In the genomic region with DNA sequence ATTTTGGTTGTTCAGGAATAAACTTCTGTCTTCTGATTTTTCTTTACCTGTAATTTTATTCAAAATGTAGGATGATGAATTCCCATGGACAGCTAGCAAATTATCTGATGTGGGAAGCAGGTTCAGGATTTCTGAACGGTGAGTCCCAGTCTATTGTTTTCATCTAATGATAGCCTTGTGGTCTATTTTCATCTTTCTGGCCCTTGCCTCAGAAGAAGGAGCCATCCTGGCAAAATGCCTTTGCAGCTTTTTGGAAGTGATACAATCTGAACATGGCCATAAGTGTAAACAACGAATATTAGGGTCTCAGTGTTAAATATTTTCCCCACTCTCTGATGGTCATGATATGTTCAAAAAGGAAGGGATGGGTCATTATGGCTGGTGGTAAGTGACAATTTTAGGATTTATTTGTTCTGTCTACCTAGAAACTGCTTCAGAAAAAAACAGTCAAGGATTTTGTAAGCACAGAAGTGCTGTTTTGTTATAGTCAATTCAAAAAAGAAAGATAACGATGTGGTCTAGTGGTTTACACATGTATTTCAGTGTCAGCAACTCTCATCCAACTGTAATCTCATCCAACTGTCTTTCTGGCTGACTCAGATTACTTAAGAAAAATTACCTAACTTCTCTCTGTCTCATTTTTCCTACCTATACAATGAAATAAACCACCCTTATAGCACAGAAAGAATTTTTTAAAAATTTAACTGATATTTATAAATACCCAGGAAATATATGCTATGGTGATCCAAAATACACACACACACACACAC, we compare ENCODE assay signal across 13 cellular contexts.
DNase-seq lines count a peak whose midpoint lies in the region; ATAC-seq and TF ChIP-seq lines count a peak whose summit lies in the region.
"Had no signal": no experiment of that assay in that cellular context is flagged by ENCODE, and none has a peak within 500 bp of the region (broad histone marks: within the 10 kb centered on the region; RNA-seq: fewer than 3 reads in every experiment).

No MANE protein-coding gene starts in this region.

- H3K9me3 ChIP-seq in fibroblast of lung (ENCODE audit: control insufficient read depth, insufficient read depth, low read depth, low read length) = no peaks in the 10 kb centered on the region
- H3K9me3 ChIP-seq: BLaER1, SK-N-SH had no signal

- no peaks in the 10 kb centered on the region for H3K79me2 ChIP-seq in fibroblast of lung (ENCODE audit: control insufficient read depth, insufficient read depth, low read length)

- DNase-seq in AG10803 (ENCODE audit: low read depth) (peak; percentile 70), M059J (ENCODE audit: low read depth) (peak; percentile 74), fibroblast of lung (ENCODE audit: low read depth in 2 of 2) (peak; percentile 34 to 85), CD1c-positive myeloid dendritic cell (ENCODE audit: extremely low spot score) (no peak)
- DNase-seq: activated T-cell treated with anti-CD3 and anti-CD28 coated beads for 4 hours, anterior cingulate cortex, right cardiac atrium, SK-N-SH had no signal

- no peak overlapping the region for H3K27ac ChIP-seq in fibroblast of lung (ENCODE audit: insufficient read depth, low read length)
- H3K27ac ChIP-seq: BLaER1 had no signal

- no peaks in the 10 kb centered on the region for H3K27me3 ChIP-seq in fibroblast of lung (ENCODE audit: control insufficient read depth, insufficient read depth, low read length)
- H3K27me3 ChIP-seq: BLaER1 had no signal

- no peaks in the 10 kb centered on the region for H3K4me1 ChIP-seq in fibroblast of lung (ENCODE audit: control insufficient read depth, extremely low read depth, insufficient read depth, low read length)

- TF ChIP-seq CTCF in AG10803 (conservative IDR thresholded peaks at IDR 0.05; ENCODE audit: low read length) = no peak
- no peak for TF ChIP-seq CTCF in fibroblast of lung (conservative IDR thresholded peaks at IDR 0.05 in 1 of 2, IDR thresholded peaks at IDR 0.05 in 1 of 2; ENCODE audit: low read depth in 1 of 2, low read length in 2 of 2)

- no peak overlapping the region for H3K4me3 ChIP-seq in AG10803 (ENCODE audit: low read length)
- no peak overlapping the region for H3K4me3 ChIP-seq in fibroblast of lung (replicated peaks in 1 of 4; ENCODE audit: control extremely low read depth in 1 of 4, insufficient read depth in 1 of 4, low read depth in 3 of 4, low read length in 4 of 4)
- H3K4me3 ChIP-seq: BLaER1 had no signal

- no peaks in the 10 kb centered on the region for H4K20me1 ChIP-seq in fibroblast of lung (ENCODE audit: control insufficient read depth, extremely low read depth, insufficient read depth, low read length)
- H4K20me1 ChIP-seq: BLaER1 had no signal

- no peak overlapping the region for H3K9ac ChIP-seq in fibroblast of lung (ENCODE audit: insufficient read depth, low read length)
- H3K9ac ChIP-seq: BLaER1, SK-N-SH had no signal

- no peaks in the 10 kb centered on the region for H3K36me3 ChIP-seq in fibroblast of lung (ENCODE audit: control insufficient read depth, insufficient read depth, low read length)
- H3K36me3 ChIP-seq: BLaER1 had no signal

- H2AFZ ChIP-seq in fibroblast of lung (ENCODE audit: low read length) = no peak overlapping the region

- H3K4me2 ChIP-seq in fibroblast of lung (ENCODE audit: extremely low read depth, insufficient read depth, low read length) = no peak overlapping the region
- H3K4me2 ChIP-seq: BLaER1, SK-N-SH had no signal

- peak; percentile 47 for ATAC-seq in GM18519 (IDR thresholded peaks at IDR 0.05; ENCODE audit: low FRiP score, unreplicated experiment)
- no peak for ATAC-seq in GM21390 (IDR thresholded peaks at IDR 0.05; ENCODE audit: unreplicated experiment)
- no peak for ATAC-seq in GM19397 (IDR thresholded peaks at IDR 0.05; ENCODE audit: unreplicated experiment)
- no peak for ATAC-seq in GM21515 (IDR thresholded peaks at IDR 0.05; ENCODE audit: unreplicated experiment)
- ATAC-seq: right cardiac atrium had no signal
